In genomic region chr4:108018038-108018883, GRCh38 we compare ENCODE assay signal across 8 cellular contexts. TPM values are rescaled to one million over a fixed set of nuclear protein-coding genes. Genes with fewer than 3 reads are reported as not detected.
DNase-seq lines count a peak whose midpoint lies in the region; ATAC-seq, FAIRE-seq and TF ChIP-seq lines count a peak whose summit lies in the region.

No MANE protein-coding gene starts in this region.

- no peak overlapping the region for H3K4me3 Mint-ChIP-seq in activated T-helper 1 cell treated with anti-CD3 and anti-CD28 coated beads, Interleukin-12 subunit alpha, Interleukin-12 subunit beta, Interleukin-2, Interleukin-4 antibody, amounts not matched to agents 30 ng/mL and 10 ng/mL and 1 ng/mL, durations not matched to agents 14 hours and 24 hours and 36 hours

- TF ChIP-seq EP300 in suprapubic skin (IDR thresholded peaks at IDR 0.05), result no peak

- no peak overlapping the region for H3K4me3 ChIP-seq in suprapubic skin

- intact Hi-C loops in activated T-helper 1 cell treated with anti-CD3 and anti-CD28 coated beads, Interleukin-12 subunit alpha, Interleukin-12 subunit beta, Interleukin-2, Interleukin-4 antibody, amounts not matched to agents 30 ng/mL and 10 ng/mL and 1 ng/mL, durations not matched to agents 14 hours and 24 hours and 36 hours (cut with micrococcal nuclease), result loop anchor here (1.0 to 10.0 kb wide), 9 partner anchors 28 to 1389 kb away; partner anchors contain the start of genes OSTC and RPL34

- H3K9me3 ChIP-seq in suprapubic skin, result no peaks in the 10 kb centered on the region

- no peak for TF ChIP-seq POLR2A in suprapubic skin (IDR thresholded peaks at IDR 0.05)

- H3K27me3 Mint-ChIP-seq in activated T-helper 1 cell treated with anti-CD3 and anti-CD28 coated beads, Interleukin-12 subunit alpha, Interleukin-12 subunit beta, Interleukin-2, Interleukin-4 antibody, amounts not matched to agents 30 ng/mL and 10 ng/mL and 1 ng/mL, durations not matched to agents 14 hours and 24 hours and 36 hours (ENCODE audit: insufficient read depth), result no peaks in the 10 kb centered on the region

- peak overlapping the region; percentile 4 for H3K27ac Mint-ChIP-seq in activated T-helper 1 cell treated with anti-CD3 and anti-CD28 coated beads, Interleukin-12 subunit alpha, Interleukin-12 subunit beta, Interleukin-2, Interleukin-4 antibody, amounts not matched to agents 30 ng/mL and 10 ng/mL and 1 ng/mL, durations not matched to agents 14 hours and 24 hours and 36 hours

- H3K36me3 ChIP-seq in suprapubic skin, result peaks cover 58% of the 10 kb centered on the region

- peak; percentile 76 for ATAC-seq in GM21360 (IDR thresholded peaks at IDR 0.05; ENCODE audit: unreplicated experiment)

- H3K27me3 ChIP-seq in suprapubic skin, result no peaks in the 10 kb centered on the region

- 45% methylated on average over 8 of the region's 8 CpGs for WGBS in suprapubic skin

- peaks cover 26% of the 10 kb centered on the region for H3K36me3 Mint-ChIP-seq in activated T-helper 1 cell treated with anti-CD3 and anti-CD28 coated beads, Interleukin-12 subunit alpha, Interleukin-12 subunit beta, Interleukin-2, Interleukin-4 antibody, amounts not matched to agents 30 ng/mL and 10 ng/mL and 1 ng/mL, durations not matched to agents 14 hours and 24 hours and 36 hours (ENCODE audit: low read depth)

- in situ Hi-C loops in Caki2 (cut with HindIII; ENCODE audit: low pct_unique_long_range_greater_than_20kb, low sequenced_read_pairs), result no loop called here

- H3K9me3 Mint-ChIP-seq in activated T-helper 1 cell treated with anti-CD3 and anti-CD28 coated beads, Interleukin-12 subunit alpha, Interleukin-12 subunit beta, Interleukin-2, Interleukin-4 antibody, amounts not matched to agents 30 ng/mL and 10 ng/mL and 1 ng/mL, durations not matched to agents 14 hours and 24 hours and 36 hours, result no peaks in the 10 kb centered on the region

- FAIRE-seq in RCC 7860 (lab: Jason Lieb, UNC), result peak; percentile 61

- H3K4me1 ChIP-seq in suprapubic skin, result peaks cover 5% of the 10 kb centered on the region

- DNase-seq in Caki2 (ENCODE audit: low read depth) (peak; percentile 38), HuH-7.5 (ENCODE audit: low spot score) (peak; percentile 35), RCC 7860 (ENCODE audit: low spot score) (peak; percentile 34), fibroblast of the conjunctiva (ENCODE audit: low read depth) (peak; percentile 64), non-pigmented ciliary epithelial cell (ENCODE audit: low read depth) (peak; percentile 49), suprapubic skin (ENCODE audit: low spot score in 2 of 2) (peak; percentile 84 to 87)
- peak; percentile 69 for DNase-seq in activated T-helper 1 cell treated with anti-CD3 and anti-CD28 coated beads, Interleukin-12 subunit alpha, Interleukin-12 subunit beta, Interleukin-2, Interleukin-4 antibody, amounts not matched to agents 30 ng/mL and 10 ng/mL and 1 ng/mL, durations not matched to agents 14 hours and 24 hours and 36 hours (ENCODE audit: low spot score)

- peaks cover 16% of the 10 kb centered on the region for H3K4me1 Mint-ChIP-seq in activated T-helper 1 cell treated with anti-CD3 and anti-CD28 coated beads, Interleukin-12 subunit alpha, Interleukin-12 subunit beta, Interleukin-2, Interleukin-4 antibody, amounts not matched to agents 30 ng/mL and 10 ng/mL and 1 ng/mL, durations not matched to agents 14 hours and 24 hours and 36 hours (ENCODE audit: low read depth)

- TF ChIP-seq CTCF in suprapubic skin (IDR thresholded peaks at IDR 0.05), result peak; percentile 75 to 78

- no peak overlapping the region for H3K27ac ChIP-seq in suprapubic skin

RNA-seq across cellular contexts. Expression of gene HADH, which starts 28.6 kb away (rescaled TPM):
- 20.8 and 30.7 TPM in 2 replicates for total RNA-seq in Caki2 (2014; rRNA removed; shearing (Covaris generic); ENCODE audit: low replicate concordance)
- total RNA-seq in activated T-helper 1 cell treated with anti-CD3 and anti-CD28 coated beads, Interleukin-12 subunit alpha, Interleukin-12 subunit beta, Interleukin-2, Interleukin-4 antibody, amounts not matched to agents 30 ng/mL and 10 ng/mL and 1 ng/mL, durations not matched to agents 14 hours and 24 hours and 36 hours, result 33.9 and 36.8 TPM in 2 replicates
- 10 to 100 TPM; 37.0 to 51.1 (median 42.6) TPM for total RNA-seq in suprapubic skin

Comparison
In these comparisons a context has a peak if more than half of its experiments do, and no peak if none do; other contexts are left out.
1. DNase-seq: peak in every context shown above with its lines; median percentile 86 in suprapubic skin; 69 in activated T-helper 1 cell treated with anti-CD3 and anti-CD28 coated beads, Interleukin-12 subunit alpha, Interleukin-12 subunit beta, Interleukin-2, Interleukin-4 antibody, amounts not matched to agents 30 ng/mL and 10 ng/mL and 1 ng/mL, durations not matched to agents 14 hours and 24 hours and 36 hours; 64 in fibroblast of the conjunctiva; 49 in non-pigmented ciliary epithelial cell; 38 in Caki2; 35 in HuH-7.5; 34 in RCC 7860.